In genomic region chr5:39072915-39073758, GRCh38 we compare ENCODE assay signal across 8 cellular contexts. TPM values are rescaled to one million over a fixed set of nuclear protein-coding genes. Genes with fewer than 3 reads are reported as not detected.
DNase-seq lines count a peak whose midpoint lies in the region; ATAC-seq and TF ChIP-seq lines count a peak whose summit lies in the region.

No MANE protein-coding gene starts in this region.

- H2AFZ ChIP-seq in OCI-LY1 (ENCODE audit: low read length): no peak overlapping the region

- peak overlapping the region; percentile 93 for H3K27ac ChIP-seq in CD4-positive, CD25-positive, alpha-beta regulatory T cell (ENCODE audit: insufficient read depth, low read length, poor library complexity, severe bottlenecking)
- peak overlapping the region; percentile 77 for H3K27ac ChIP-seq in OCI-LY1 (ENCODE audit: low read depth, low read length, poor library complexity, severe bottlenecking)

- H3K9ac ChIP-seq in OCI-LY1 (ENCODE audit: low read length): peak overlapping the region; percentile 96

- peaks cover 25% of the 10 kb centered on the region for H3K27me3 Mint-ChIP-seq in CD4-positive, CD25-positive, alpha-beta regulatory T cell
- H3K27me3 Mint-ChIP-seq in natural killer cell (ENCODE audit: low read depth in 2 of 2): no peaks in the 10 kb centered on the region
- peaks cover 22% of the 10 kb centered on the region for H3K27me3 Mint-ChIP-seq in stimulated activated naive CD8-positive, alpha-beta T cell treated with anti-CD3 and anti-CD28 coated beads, Interleukin-15, Interleukin-2, amounts not matched to agents 100 ng/mL and 50 ng/mL, for 24 hours

- peak; percentile 36 to 42 for ATAC-seq in CD4-positive, CD25-positive, alpha-beta regulatory T cell (ENCODE audit: low read depth in 2 of 2)
- ATAC-seq in GM19351 (IDR thresholded peaks at IDR 0.05; ENCODE audit: unreplicated experiment): peak; percentile 37
- ATAC-seq in HG03457 (IDR thresholded peaks at IDR 0.05; ENCODE audit: unreplicated experiment): peak; percentile 39
- peak; percentile 53 to 69 (median 60) for ATAC-seq in natural killer cell

- DNase-seq in CD4-positive, CD25-positive, alpha-beta regulatory T cell: peak; percentile 35 to 84 (median 65)
- DNase-seq in activated T-helper 1 cell treated with Interleukin-2 at 50 U/mL for 16 hours (ENCODE audit: low read depth): peak; percentile 47
- peak; percentile 28 for DNase-seq in fibroblast of peridontal ligament (ENCODE audit: extremely low read depth)
- peak; percentile 72 for DNase-seq in natural killer cell

- H3F3A ChIP-seq in OCI-LY1 (ENCODE audit: insufficient read depth, low read length): no peaks in the 10 kb centered on the region

- TF ChIP-seq CTCF in OCI-LY1 (IDR thresholded peaks at IDR 0.05; ENCODE audit: low read length): no peak
- no peak for TF ChIP-seq CTCF in natural killer cell (IDR thresholded peaks at IDR 0.05)

- peaks cover 16% of the 10 kb centered on the region for H3K36me3 ChIP-seq in CD4-positive, CD25-positive, alpha-beta regulatory T cell (ENCODE audit: control insufficient read depth, insufficient read depth, low read length)
- peaks cover 23% of the 10 kb centered on the region for H3K36me3 ChIP-seq in OCI-LY1 (ENCODE audit: insufficient read depth, low read length)

- H3K4me1 Mint-ChIP-seq in CD4-positive, CD25-positive, alpha-beta regulatory T cell: peaks cover 32 to 60% (median 49%) of the 10 kb centered on the region in 4 donors
- peaks cover 52 to 54% of the 10 kb centered on the region in 2 donors for H3K4me1 Mint-ChIP-seq in natural killer cell
- H3K4me1 Mint-ChIP-seq in stimulated activated naive CD8-positive, alpha-beta T cell treated with anti-CD3 and anti-CD28 coated beads, Interleukin-15, Interleukin-2, amounts not matched to agents 100 ng/mL and 50 ng/mL, for 24 hours (ENCODE audit: low read depth): peaks cover 56% of the 10 kb centered on the region

- peaks cover 46% of the 10 kb centered on the region for H3K4me1 ChIP-seq in CD4-positive, CD25-positive, alpha-beta regulatory T cell (ENCODE audit: control insufficient read depth, insufficient read depth, low read length, poor library complexity, severe bottlenecking)
- peaks cover 42% of the 10 kb centered on the region for H3K4me1 ChIP-seq in OCI-LY1 (ENCODE audit: insufficient read depth, low read length, severe bottlenecking)

- peaks cover 0 to 5% (median 0%) of the 10 kb centered on the region in 7 donors for H3K9me3 Mint-ChIP-seq in CD4-positive, CD25-positive, alpha-beta regulatory T cell
- no peaks in the 10 kb centered on the region for H3K9me3 Mint-ChIP-seq in natural killer cell
- no peaks in the 10 kb centered on the region for H3K9me3 Mint-ChIP-seq in stimulated activated naive CD8-positive, alpha-beta T cell treated with anti-CD3 and anti-CD28 coated beads, Interleukin-15, Interleukin-2, amounts not matched to agents 100 ng/mL and 50 ng/mL, for 24 hours

- H3K9me3 ChIP-seq in CD4-positive, CD25-positive, alpha-beta regulatory T cell (ENCODE audit: control insufficient read depth in 2 of 2, low read length in 2 of 2): no peaks in the 10 kb centered on the region
- H3K9me3 ChIP-seq in OCI-LY1 (ENCODE audit: low read length): 0 out of 2 replicates have a peak, but pooled peaks cover 2% of the 10 kb centered on the region

- peak overlapping the region; percentile 89 for H3K4me3 ChIP-seq in CD4-positive, CD25-positive, alpha-beta regulatory T cell (ENCODE audit: low read depth, low read length)
- peak overlapping the region; percentile 96 for H3K4me3 ChIP-seq in OCI-LY1 (ENCODE audit: low read depth, low read length, poor library complexity, severe bottlenecking)

- intact Hi-C loops in natural killer cell (cut with micrococcal nuclease): loop anchor here (2.0 kb wide), 1 partner anchor 14 kb away; no protein-coding TSS in a partner anchor

- peak overlapping the region; percentile 94 to 98 (median 96) for H3K4me3 Mint-ChIP-seq in CD4-positive, CD25-positive, alpha-beta regulatory T cell
- peak overlapping the region; percentile 96 for H3K4me3 Mint-ChIP-seq in natural killer cell
- peak overlapping the region; percentile 93 for H3K4me3 Mint-ChIP-seq in stimulated activated naive CD8-positive, alpha-beta T cell treated with anti-CD3 and anti-CD28 coated beads, Interleukin-15, Interleukin-2, amounts not matched to agents 100 ng/mL and 50 ng/mL, for 24 hours

- H3K4me2 ChIP-seq in OCI-LY1 (ENCODE audit: low read length): peak overlapping the region; percentile 80

- H3K9me2 ChIP-seq in OCI-LY1 (ENCODE audit: low read depth, low read length): no peaks in the 10 kb centered on the region

- H4K20me1 ChIP-seq in OCI-LY1 (ENCODE audit: insufficient read depth, low read length): no peaks in the 10 kb centered on the region

- H3K79me2 ChIP-seq in OCI-LY1 (ENCODE audit: insufficient read depth, low read length): peaks cover 52% of the 10 kb centered on the region

- peaks cover 16% of the 10 kb centered on the region for H3K27me3 ChIP-seq in CD4-positive, CD25-positive, alpha-beta regulatory T cell (ENCODE audit: control insufficient read depth, insufficient read depth, low read length)
- no peaks in the 10 kb centered on the region for H3K27me3 ChIP-seq in OCI-LY1 (ENCODE audit: insufficient read depth, low read length)

- peaks cover 22% of the 10 kb centered on the region for H3K36me3 Mint-ChIP-seq in CD4-positive, CD25-positive, alpha-beta regulatory T cell
- H3K36me3 Mint-ChIP-seq in natural killer cell: no peaks in the 10 kb centered on the region
- peaks cover 24% of the 10 kb centered on the region for H3K36me3 Mint-ChIP-seq in stimulated activated naive CD8-positive, alpha-beta T cell treated with anti-CD3 and anti-CD28 coated beads, Interleukin-15, Interleukin-2, amounts not matched to agents 100 ng/mL and 50 ng/mL, for 24 hours (ENCODE audit: low read depth)

- peak overlapping the region; percentile 92 to 98 (median 96) for H3K27ac Mint-ChIP-seq in CD4-positive, CD25-positive, alpha-beta regulatory T cell
- H3K27ac Mint-ChIP-seq in natural killer cell: peak overlapping the region; percentile 97 to 99
- peak overlapping the region; percentile 91 for H3K27ac Mint-ChIP-seq in stimulated activated naive CD8-positive, alpha-beta T cell treated with anti-CD3 and anti-CD28 coated beads, Interleukin-15, Interleukin-2, amounts not matched to agents 100 ng/mL and 50 ng/mL, for 24 hours

RNA-seq across cellular contexts. Expression of gene RICTOR, which starts 1.1 kb away (rescaled TPM):
- total RNA-seq in CD4-positive, CD25-positive, alpha-beta regulatory T cell: 84.0 TPM
- 10 to 100 TPM; 11.3 to 16.2 (median 14.5) TPM for polyA plus RNA-seq in CD4-positive, CD25-positive, alpha-beta regulatory T cell
- 100 to 1,000 TPM; 103 to 105 (median 103) TPM for total RNA-seq in natural killer cell

Comparison
In these comparisons a context has a peak if more than half of its experiments do, and no peak if none do; other contexts are left out.
1. Peak in every context shown above with its lines: DNase-seq, ATAC-seq, H3K4me3 ChIP-seq and H3K27ac ChIP-seq.